In the genomic region with DNA sequence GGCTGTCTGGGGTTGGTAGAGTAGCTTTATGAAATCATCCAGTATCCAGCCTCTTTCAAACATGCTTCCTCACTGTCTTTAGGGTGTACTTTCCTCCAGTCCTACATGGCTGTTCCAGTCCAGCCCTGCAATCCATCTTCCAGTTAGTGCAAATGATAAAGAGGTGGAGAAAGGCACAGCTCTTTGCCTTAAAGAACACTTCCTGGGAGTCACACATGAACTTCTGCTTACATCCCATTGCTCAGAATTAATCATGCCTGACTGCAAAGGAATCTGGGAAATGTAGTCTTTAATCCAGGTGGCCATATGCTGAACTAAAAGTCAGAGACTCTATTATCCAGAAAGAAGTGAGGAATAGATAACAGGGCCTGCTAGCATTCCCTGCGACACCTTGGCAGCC, we compare ENCODE assay signal across 8 cellular contexts.
DNase-seq lines count a peak whose midpoint lies in the region; ATAC-seq, FAIRE-seq and TF ChIP-seq lines count a peak whose summit lies in the region.

No MANE protein-coding gene starts in this region.

- ATAC-seq in HG03442 (IDR thresholded peaks at IDR 0.05; ENCODE audit: unreplicated experiment) = no peak
- no peak for ATAC-seq in HG03025 (IDR thresholded peaks at IDR 0.05; ENCODE audit: low FRiP score, unreplicated experiment)
- ATAC-seq in omental fat pad (ENCODE audit: low FRiP score) = no peak

- peak; percentile 68 for DNase-seq in DMS53 treated with DMSO at 0.1 percent for 48 hours (lab: John Stamatoyannopoulos, UW; ENCODE audit: unreplicated experiment)
- DNase-seq in LoVo (ENCODE audit: low spot score) = peak; percentile 32
- DNase-seq in inferior parietal cortex (ENCODE audit: extremely low spot score) = peak; percentile 45
- no peak for DNase-seq in stimulated activated CD8-positive, alpha-beta memory T cell treated with anti-CD3 and anti-CD28 coated beads, Interleukin-4, amount 100 ng/mL, for 48 hours
- DNase-seq in omental fat pad (ENCODE audit: low spot score) = no peak

- FAIRE-seq in TTC549 (lab: Jason Lieb, UNC) = peak; percentile 72

- TF ChIP-seq CTCF in omental fat pad (IDR thresholded peaks at IDR 0.05) = no peak

Comparison
In these comparisons a context has a peak if more than half of its experiments do, and no peak if none do; other contexts are left out.
1. DNase-seq: peak in DMS53 treated with DMSO at 0.1 percent for 48 hours (single experiment), LoVo (single experiment) and inferior parietal cortex (single experiment); none in stimulated activated CD8-positive, alpha-beta memory T cell treated with anti-CD3 and anti-CD28 coated beads, Interleukin-4, amount 100 ng/mL, for 48 hours (single experiment) and omental fat pad (single experiment).